Comparison of ENCODE assay signal across 1 cellular context in genomic region chr11:130371004-130371590, GRCh38.
TF ChIP-seq lines count a peak whose summit lies in the region.

No MANE protein-coding gene starts in this region.

TF ChIP-seq in GM12878, 131 proteins besides CTCF, POLR2A, EP300 and RAD21:
- TF ChIP-seq ZNF622 (IDR thresholded peaks at IDR 0.05) (no peak), SMC3 (IDR thresholded peaks at IDR 0.05; ENCODE audit: borderline replicate concordance, low read length) (peak; percentile 48; the same call in 1 of the 2 replicates)
